In genomic region chr19:47032171-47032811, GRCh38 we compare ENCODE assay signal across 1 cellular context.
TF ChIP-seq lines count a peak whose summit lies in the region.

No MANE protein-coding gene starts in this region.

TF ChIP-seq in GM23338, 12 proteins besides CTCF, POLR2A, EP300 and RAD21 (continued from another document):
- TF ChIP-seq ZNF462 (CRISPR knock-in tag; IDR thresholded peaks at IDR 0.05) (no peak), CREB1 (CRISPR knock-in tag; IDR thresholded peaks at IDR 0.05; ENCODE audit: low read depth) (no peak), ETS1 (IDR thresholded peaks at IDR 0.05) (no peak), NANOG (IDR thresholded peaks at IDR 0.05; ENCODE audit: borderline replicate concordance) (no peak)
